25 cellular contexts compared by ENCODE assay signal in the genomic region with DNA sequence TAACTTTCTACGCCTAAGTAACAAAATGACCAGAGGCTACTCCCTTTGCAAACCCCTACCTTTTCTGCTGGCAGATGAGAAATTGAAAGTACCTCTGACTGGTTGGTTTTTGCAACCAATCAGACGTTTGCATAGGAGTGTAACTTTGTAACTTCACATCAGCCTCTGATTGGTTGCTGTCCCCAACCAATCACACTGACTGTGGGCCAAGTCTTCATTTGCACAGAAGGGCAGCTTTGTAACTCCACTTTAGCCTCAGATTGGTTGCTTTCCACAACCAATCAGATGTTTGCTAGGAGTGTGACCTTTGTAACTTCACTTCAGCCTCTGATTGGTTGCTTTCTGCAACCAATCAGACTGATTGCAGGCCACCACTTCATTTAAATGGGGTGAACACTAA.
"Had no signal": no experiment of that assay in that cellular context is flagged by ENCODE, and none has a peak within 500 bp of the region (broad histone marks: within the 10 kb centered on the region; RNA-seq: fewer than 3 reads in every experiment).

No MANE protein-coding gene starts in this region.

- H3K27ac Mint-ChIP-seq: activated B cell treated with CpG ODN at 0.5 μM for 24 hours; activated naive CD4-positive, alpha-beta T cell treated with anti-CD3 and anti-CD28 coated beads, Interleukin-2, amount 10 ng/mL, durations not matched to agents 7 days and 5 days; activated naive CD8-positive, alpha-beta T cell treated with anti-CD3 and anti-CD28 coated beads, Interleukin-2, amount 10 ng/mL, durations not matched to agents 7 days and 5 days; activated T-cell treated with anti-CD3 and anti-CD28 coated beads, Interleukin-2, amount 50 U/mL, for 24 hours; endodermal cell; natural killer cell; neural progenitor cell had no signal

- H3K27me3 Mint-ChIP-seq: activated B cell treated with CpG ODN at 0.5 μM for 24 hours; activated naive CD8-positive, alpha-beta T cell treated with anti-CD3 and anti-CD28 coated beads, Interleukin-2, amount 10 ng/mL, durations not matched to agents 7 days and 5 days; activated T-cell treated with anti-CD3 and anti-CD28 coated beads, Interleukin-2, amount 50 U/mL, for 24 hours had no signal

- H3K9me3 ChIP-seq: esophagus muscularis mucosa, heart right ventricle, lower lobe of right lung, spleen, suprapubic skin, tibial nerve had no signal

- H3K27me3 ChIP-seq: brain microvascular endothelial cell, esophagus muscularis mucosa, heart right ventricle, neural progenitor cell, spleen, suprapubic skin, tibial nerve had no signal

- H3K4me1 Mint-ChIP-seq: activated B cell treated with CpG ODN at 0.5 μM for 24 hours; activated naive CD4-positive, alpha-beta T cell treated with anti-CD3 and anti-CD28 coated beads, Interleukin-2, amount 10 ng/mL, durations not matched to agents 7 days and 5 days; activated naive CD8-positive, alpha-beta T cell treated with anti-CD3 and anti-CD28 coated beads, Interleukin-2, amount 10 ng/mL, durations not matched to agents 7 days and 5 days; endodermal cell had no signal

- H3K4me2 ChIP-seq: neural progenitor cell had no signal

- H3K9me3 Mint-ChIP-seq: activated naive CD4-positive, alpha-beta T cell treated with anti-CD3 and anti-CD28 coated beads, Interleukin-2, amount 10 ng/mL, durations not matched to agents 7 days and 5 days; activated naive CD8-positive, alpha-beta T cell treated with anti-CD3 and anti-CD28 coated beads, Interleukin-2, amount 10 ng/mL, durations not matched to agents 7 days and 5 days; activated T-cell treated with anti-CD3 and anti-CD28 coated beads, Interleukin-2, amount 50 U/mL, for 24 hours; neural progenitor cell had no signal

- H3K4me3 ChIP-seq: esophagus muscularis mucosa, heart right ventricle, lower lobe of right lung, neural progenitor cell, spleen, suprapubic skin, tibial nerve had no signal

- DNase-seq: activated B cell treated with CpG ODN at 0.5 μM for 24 hours; activated CD4-positive, alpha-beta T cell treated with anti-CD3 and anti-CD28 coated beads, Interleukin-2, amount 50 U/mL, for 4 hours; activated CD8-positive, alpha-beta memory T cell treated with anti-CD3 and anti-CD28 coated beads for 24 hours; activated gamma-delta T cell; activated naive CD4-positive, alpha-beta T cell treated with anti-CD3 and anti-CD28 coated beads, Interleukin-2, amount 10 ng/mL, durations not matched to agents 7 days and 5 days; activated naive CD8-positive, alpha-beta T cell treated with anti-CD3 and anti-CD28 coated beads, Interleukin-2, amount 10 ng/mL, durations not matched to agents 7 days and 5 days; activated T-cell treated with anti-CD3 and anti-CD28 coated beads, Interleukin-2, amount 50 U/mL, for 24 hours; amniotic stem cell; brain microvascular endothelial cell; endodermal cell; foreskin melanocyte; heart right ventricle; kidney glomerular epithelial cell; lower lobe of right lung; mesenchymal stem cell; natural killer cell; posterior cingulate gyrus; right cardiac atrium; spleen; stimulated activated naive CD4-positive, alpha-beta T cell had no signal

- H3K4me3 Mint-ChIP-seq: activated B cell treated with CpG ODN at 0.5 μM for 24 hours; activated naive CD4-positive, alpha-beta T cell treated with anti-CD3 and anti-CD28 coated beads, Interleukin-2, amount 10 ng/mL, durations not matched to agents 7 days and 5 days; activated naive CD8-positive, alpha-beta T cell treated with anti-CD3 and anti-CD28 coated beads, Interleukin-2, amount 10 ng/mL, durations not matched to agents 7 days and 5 days; activated T-cell treated with anti-CD3 and anti-CD28 coated beads, Interleukin-2, amount 50 U/mL, for 24 hours; endodermal cell; natural killer cell; neural progenitor cell had no signal

- H3K4me1 ChIP-seq: esophagus muscularis mucosa, heart right ventricle, lower lobe of right lung, neural progenitor cell, spleen, suprapubic skin, tibial nerve had no signal

- H3K36me3 Mint-ChIP-seq: activated naive CD4-positive, alpha-beta T cell treated with anti-CD3 and anti-CD28 coated beads, Interleukin-2, amount 10 ng/mL, durations not matched to agents 7 days and 5 days; activated naive CD8-positive, alpha-beta T cell treated with anti-CD3 and anti-CD28 coated beads, Interleukin-2, amount 10 ng/mL, durations not matched to agents 7 days and 5 days; natural killer cell; neural progenitor cell had no signal

- ATAC-seq: heart right ventricle, left lobe of liver, lower lobe of right lung, natural killer cell, right cardiac atrium had no signal

- H2AFZ ChIP-seq: neural progenitor cell had no signal

- H3K9ac ChIP-seq: neural progenitor cell had no signal

- H3K36me3 ChIP-seq: brain microvascular endothelial cell, lower lobe of right lung, neural progenitor cell, spleen, suprapubic skin, tibial nerve had no signal
